ENCODE assay signal across 19 cellular contexts in the genomic region with DNA sequence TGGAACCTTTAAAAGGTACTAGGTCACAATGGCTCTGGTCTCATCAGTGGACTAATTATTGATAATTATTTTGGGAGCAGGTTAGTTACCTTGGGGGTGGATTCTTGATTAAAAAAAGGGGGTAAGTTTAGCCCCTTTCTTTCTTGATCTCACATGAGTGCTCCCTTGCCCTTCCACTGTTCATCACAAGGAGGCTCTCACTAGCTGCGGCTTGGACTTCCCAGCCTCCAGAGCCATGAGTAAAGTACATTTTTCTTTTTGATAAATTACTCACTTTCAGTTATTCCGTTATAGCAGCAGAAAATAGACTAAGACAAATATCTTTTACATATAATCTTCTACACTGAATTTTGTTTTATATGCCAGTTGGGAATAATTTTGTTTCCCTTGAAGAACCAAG.
A peak's percentile ranks its signal among the peaks of the same experiment; 100 is the strongest.
DNase-seq lines count a peak whose midpoint lies in the region; ATAC-seq and TF ChIP-seq lines count a peak whose summit lies in the region.
"Had no signal": no experiment of that assay in that cellular context is flagged by ENCODE, and none has a peak within 500 bp of the region (broad histone marks: within the 10 kb centered on the region; RNA-seq: fewer than 3 reads in every experiment).

No MANE protein-coding gene starts in this region.

- H3K4me1 ChIP-seq in SK-N-SH (ENCODE audit: control insufficient read depth in 1 of 2, insufficient read depth in 2 of 2, low read depth in 1 of 2, low read length in 1 of 2) (no peaks in the 10 kb centered on the region), Panc1 (ENCODE audit: control insufficient read depth, insufficient read depth, low read length) (no peaks in the 10 kb centered on the region), prostate gland (replicated peaks) (no peaks in the 10 kb centered on the region)
- H3K4me1 ChIP-seq: A549 had no signal

- TF ChIP-seq CTCF in SK-N-SH (IDR thresholded peaks at IDR 0.05): no peak
- 0 out of 2 replicates have a peak, but pooled peaks have one; percentile 6 for TF ChIP-seq CTCF in Panc1 (IDR thresholded peaks at IDR 0.05)
- TF ChIP-seq CTCF in epithelial cell of esophagus (IDR thresholded peaks at IDR 0.05; ENCODE audit: insufficient read depth, low read depth, low read length, missing control alignments): peak; percentile 31
- TF ChIP-seq CTCF in type B pancreatic cell (conservative IDR thresholded peaks at IDR 0.05): peak; percentile 44
- no peak for TF ChIP-seq CTCF in prostate gland (IDR thresholded peaks at IDR 0.05)

- H3K4me1 Mint-ChIP-seq in type B pancreatic cell (ENCODE audit: unreplicated experiment): no peaks in the 10 kb centered on the region
- H3K4me1 Mint-ChIP-seq in activated naive CD8-positive, alpha-beta T cell treated with anti-CD3 and anti-CD28 coated beads, Interleukin-2, amount 50 U/mL, for 24 hours: no peaks in the 10 kb centered on the region
- H3K4me1 Mint-ChIP-seq: CD4-positive, alpha-beta memory T cell had no signal

- no peaks in the 10 kb centered on the region for H3K27me3 Mint-ChIP-seq in type B pancreatic cell
- H3K27me3 Mint-ChIP-seq in activated naive CD8-positive, alpha-beta T cell treated with anti-CD3 and anti-CD28 coated beads, Interleukin-2, amount 50 U/mL, for 24 hours: no peaks in the 10 kb centered on the region
- H3K27me3 Mint-ChIP-seq: CD4-positive, alpha-beta memory T cell had no signal

- H3K27me3 ChIP-seq in SK-N-SH (ENCODE audit: insufficient read depth): no peaks in the 10 kb centered on the region
- H3K27me3 ChIP-seq in Panc1 (ENCODE audit: control insufficient read depth, insufficient read depth, low read length): no peaks in the 10 kb centered on the region
- no peaks in the 10 kb centered on the region for H3K27me3 ChIP-seq in prostate gland (replicated peaks; ENCODE audit: insufficient read depth)

- intact Hi-C loops in Panc1 (cut with micrococcal nuclease; ENCODE audit: unreplicated experiment): no loop called here
- intact Hi-C loops in prostate gland (cut with DNase I): no loop called here

- in situ Hi-C loops in Panc1 (cut with HindIII; ENCODE audit: low pct_unique_long_range_greater_than_20kb, low sequenced_read_pairs): no loop called here

- no peak overlapping the region for H3K27ac ChIP-seq in SK-N-SH (ENCODE audit: low read depth in 2 of 2, low read length in 1 of 2)
- H3K27ac ChIP-seq in Panc1 (ENCODE audit: low read length): no peak overlapping the region
- H3K27ac ChIP-seq in prostate gland: no peak overlapping the region
- H3K27ac ChIP-seq: A549, HL-60 had no signal

- no peak for ATAC-seq in SK-N-SH treated with all-trans-retinoic acid at 6 μM for 48 hours
- ATAC-seq in Panc1: no peak
- ATAC-seq in activated naive CD8-positive, alpha-beta T cell treated with anti-CD3 and anti-CD28 coated beads, Interleukin-2, amount 50 U/mL, for 24 hours: no peak
- ATAC-seq: A549 had no signal

- H3K9ac ChIP-seq in SK-N-SH: no peak overlapping the region

- no TSS peak for BruUV-seq in Panc1 (replicated peaks; lab: Mats Ljungman, UMichigan)

- POLR2A ChIA-PET in SK-N-SH (lab: Yijun Ruan, JAX) (no interaction called here), Panc1 (lab: Charles Lee) (no interaction called here)

- no peak overlapping the region for H3K4me3 ChIP-seq in SK-N-SH (ENCODE audit: low read depth in 2 of 2, low read length in 1 of 2)
- no peak overlapping the region for H3K4me3 ChIP-seq in Panc1 (ENCODE audit: low read depth in 2 of 2, low read length in 2 of 2)
- no peak overlapping the region for H3K4me3 ChIP-seq in epithelial cell of esophagus (ENCODE audit: low read length)
- no peak overlapping the region for H3K4me3 ChIP-seq in prostate gland
- H3K4me3 ChIP-seq: A549 had no signal

- no peaks in the 10 kb centered on the region for H3K9me2 ChIP-seq in SK-N-SH

- TF ChIP-seq EP300 in SK-N-SH (IDR thresholded peaks at IDR 0.05; ENCODE audit: borderline replicate concordance in 1 of 2, low read depth in 1 of 2, low read length in 1 of 2): no peak

- no peak overlapping the region for H3K4me2 ChIP-seq in SK-N-SH
- H3K4me2 ChIP-seq: A549 had no signal

- no peaks in the 10 kb centered on the region for H3K9me3 Mint-ChIP-seq in type B pancreatic cell
- H3K9me3 Mint-ChIP-seq in activated naive CD8-positive, alpha-beta T cell treated with anti-CD3 and anti-CD28 coated beads, Interleukin-2, amount 50 U/mL, for 24 hours: peaks cover 12% of the 10 kb centered on the region

- WGBS in SK-N-SH (ENCODE audit: low lambda C conversion rate): 34% methylated on average over 2 of the region's 2 CpGs
- WGBS in prostate gland: 82% methylated on average over 2 of the region's 2 CpGs

- no peaks in the 10 kb centered on the region for H4K20me1 ChIP-seq in SK-N-SH (ENCODE audit: insufficient read depth)

- no peaks in the 10 kb centered on the region for H3F3A ChIP-seq in SK-N-SH (replicated peaks; ENCODE audit: insufficient read depth)

- H3K36me3 ChIP-seq in SK-N-SH (replicated peaks in 1 of 2; ENCODE audit: control insufficient read depth in 1 of 2, insufficient read depth in 2 of 2, low read length in 1 of 2): no peaks in the 10 kb centered on the region
- no peaks in the 10 kb centered on the region for H3K36me3 ChIP-seq in Panc1 (ENCODE audit: control insufficient read depth, insufficient read depth, low read length)
- no peaks in the 10 kb centered on the region for H3K36me3 ChIP-seq in prostate gland

- no peaks in the 10 kb centered on the region for H3K36me3 Mint-ChIP-seq in type B pancreatic cell
- H3K36me3 Mint-ChIP-seq in activated naive CD8-positive, alpha-beta T cell treated with anti-CD3 and anti-CD28 coated beads, Interleukin-2, amount 50 U/mL, for 24 hours (ENCODE audit: low read depth): no peaks in the 10 kb centered on the region
- H3K36me3 Mint-ChIP-seq: CD4-positive, alpha-beta memory T cell had no signal

- no peaks in the 10 kb centered on the region for H3K79me2 ChIP-seq in SK-N-SH (ENCODE audit: insufficient read depth)

- CTCF ChIA-PET in SK-N-SH (lab: Yijun Ruan, JAX) (interaction anchor here (0.7 to 1.5 kb wide), 2 partner anchors 9 to 355 kb away, joined by 3 read pairs; no protein-coding TSS in a partner anchor), Panc1 (lab: Charles Lee) (no interaction called here)

- no peak for TF ChIP-seq POLR2A in prostate gland (IDR thresholded peaks at IDR 0.05)

- TF ChIP-seq RAD21 in SK-N-SH (IDR thresholded peaks at IDR 0.05; ENCODE audit: low read length): peak; percentile 33; the same call in 1 of the 2 replicates

- H3K9me3 ChIP-seq in SK-N-SH (no peaks in the 10 kb centered on the region), Panc1 (ENCODE audit: control insufficient read depth, insufficient read depth, low read depth, low read length) (no peaks in the 10 kb centered on the region), prostate gland (no peaks in the 10 kb centered on the region)
- H3K9me3 ChIP-seq: A549 had no signal

- no peak overlapping the region for H2AFZ ChIP-seq in SK-N-SH (ENCODE audit: low read depth)

- no peak for DNase-seq in SK-N-SH
- DNase-seq in Panc1 (ENCODE audit: low read depth, low spot score): no peak
- no peak for DNase-seq in epithelial cell of esophagus (ENCODE audit: low read depth)
- DNase-seq in type B pancreatic cell (ENCODE audit: extremely low spot score, unreplicated experiment): no peak
- DNase-seq in NCI-H1105 (lab: John Stamatoyannopoulos, UW): no peak
- no peak for DNase-seq in activated naive CD8-positive, alpha-beta T cell treated with anti-CD3 and anti-CD28 coated beads, Interleukin-2, amount 50 U/mL, for 24 hours
- DNase-seq in prostate gland (ENCODE audit: low spot score): no peak
- DNase-seq: AML-193; CD4-positive, alpha-beta memory T cell; DND-41; GDM1; KBM-7; NCI-H1092 treated with DMSO at 0.1 percent for 48 hours; NCI-H1694 treated with DMSO at 0.1 percent for 48 hours; NCI-H2171 treated with DMSO at 0.1 percent for 48 hours; SIG-M5 had no signal

- no peak overlapping the region for H3K4me3 Mint-ChIP-seq in type B pancreatic cell
- H3K4me3 Mint-ChIP-seq in activated naive CD8-positive, alpha-beta T cell treated with anti-CD3 and anti-CD28 coated beads, Interleukin-2, amount 50 U/mL, for 24 hours: no peak overlapping the region
- H3K4me3 Mint-ChIP-seq: CD4-positive, alpha-beta memory T cell had no signal

- no peak overlapping the region for H3K27ac Mint-ChIP-seq in type B pancreatic cell
- H3K27ac Mint-ChIP-seq in activated naive CD8-positive, alpha-beta T cell treated with anti-CD3 and anti-CD28 coated beads, Interleukin-2, amount 50 U/mL, for 24 hours: no peak overlapping the region
- H3K27ac Mint-ChIP-seq: CD4-positive, alpha-beta memory T cell had no signal

TF ChIP-seq in SK-N-SH, 30 proteins besides CTCF, POLR2A, EP300 and RAD21:
- TF ChIP-seq ELF1 (IDR thresholded peaks at IDR 0.05): no peak

TF ChIP-seq in SK-N-SH treated with all-trans-retinoic acid at 6 μM for 48 hours, 23 proteins besides CTCF, POLR2A, EP300 and RAD21:
- TF ChIP-seq CSDC2 (CRISPR knock-in tag; IDR thresholded peaks at IDR 0.05) (no peak), POU6F1 (CRISPR knock-in tag; IDR thresholded peaks at IDR 0.05; ENCODE audit: borderline replicate concordance, low read depth) (no peak), RARB (CRISPR knock-in tag; IDR thresholded peaks at IDR 0.05) (no peak), GLIS3 (CRISPR knock-in tag; IDR thresholded peaks at IDR 0.05) (no peak)
- TF ChIP-seq, protein P1, sequence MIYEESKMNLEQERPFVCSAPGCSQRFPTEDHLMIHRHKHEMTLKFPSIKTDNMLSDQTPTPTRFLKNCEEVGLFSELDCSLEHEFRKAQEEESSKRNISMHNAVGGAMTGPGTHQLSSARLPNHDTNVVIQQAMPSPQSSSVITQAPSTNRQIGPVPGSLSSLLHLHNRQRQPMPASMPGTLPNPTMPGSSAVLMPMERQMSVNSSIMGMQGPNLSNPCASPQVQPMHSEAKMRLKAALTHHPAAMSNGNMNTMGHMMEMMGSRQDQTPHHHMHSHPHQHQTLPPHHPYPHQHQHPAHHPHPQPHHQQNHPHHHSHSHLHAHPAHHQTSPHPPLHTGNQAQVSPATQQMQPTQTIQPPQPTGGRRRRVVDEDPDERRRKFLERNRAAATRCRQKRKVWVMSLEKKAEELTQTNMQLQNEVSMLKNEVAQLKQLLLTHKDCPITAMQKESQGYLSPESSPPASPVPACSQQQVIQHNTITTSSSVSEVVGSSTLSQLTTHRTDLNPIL (CRISPR knock-in tag; IDR thresholded peaks at IDR 0.05; ENCODE audit: low read depth): no peak

Comparison
In these comparisons a context has a peak if more than half of its experiments do, and no peak if none do; other contexts are left out.
1. CTCF ChIP-seq: peak in Panc1 (single experiment), epithelial cell of esophagus (single experiment) and type B pancreatic cell (single experiment); none in SK-N-SH (single experiment) and prostate gland (0 of 4).